Comparison of ENCODE assay signal across 8 cellular contexts in the genomic region with DNA sequence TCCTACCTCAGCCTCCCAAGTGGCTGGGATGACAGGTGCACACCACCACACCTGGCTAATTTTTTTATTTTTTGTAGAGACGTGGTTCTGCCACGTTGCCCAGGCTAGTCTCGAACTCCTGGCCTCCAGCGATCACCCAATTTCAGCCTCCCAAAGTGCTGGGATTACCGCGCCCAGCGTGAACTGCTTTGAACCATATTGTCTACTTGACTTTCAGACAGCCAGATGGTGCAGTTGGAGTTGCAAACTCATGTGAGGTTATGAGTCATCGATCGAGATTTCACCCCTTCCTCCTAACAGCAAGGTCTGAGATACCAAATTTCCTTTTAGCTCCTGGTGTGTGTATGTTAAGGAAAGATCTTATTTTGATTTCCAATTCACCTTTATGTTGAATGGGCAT. TPM values are rescaled to one million over a fixed set of nuclear protein-coding genes. Genes with fewer than 3 reads are reported as not detected.
DNase-seq lines count a peak whose midpoint lies in the region; ATAC-seq, FAIRE-seq and TF ChIP-seq lines count a peak whose summit lies in the region.
"Had no signal": no experiment of that assay in that cellular context is flagged by ENCODE, and none has a peak within 500 bp of the region (broad histone marks: within the 10 kb centered on the region; RNA-seq: fewer than 3 reads in every experiment).

No MANE protein-coding gene starts in this region.

- TF ChIP-seq CTCF in PC-9 (conservative IDR thresholded peaks at IDR 0.05): no peak

- peaks cover 15% of the 10 kb centered on the region for H3K79me2 ChIP-seq in PC-9 (ENCODE audit: low read depth)

- CTCF ChIA-PET in PC-9 (lab: Charles Lee): interaction anchor here (0.6 to 1.1 kb wide), 3 partner anchors 23 to 158 kb away, joined by 4 to 7 read pairs (median 5); no protein-coding TSS in a partner anchor

- no peak overlapping the region for H2AFZ ChIP-seq in PC-9

- intact Hi-C loops in PC-9 (cut with micrococcal nuclease; ENCODE audit: unreplicated experiment): loop anchor here (5.0 to 10.0 kb wide), 3 partner anchors 82 to 384 kb away; partner anchors contain the start of genes COLGALT1 and RPL18A

- H3K4me2 ChIP-seq in PC-9: 0 out of 2 replicates have a peak overlapping the region, but pooled peaks have one; percentile 3
- H3K4me2 ChIP-seq: KMS-11 had no signal

- POLR2A ChIA-PET in PC-9 (lab: Charles Lee; ENCODE audit: unreplicated experiment): no interaction called here

- H3K27ac ChIP-seq in PC-9: peak overlapping the region; percentile 54
- H3K27ac ChIP-seq: KMS-11 had no signal

- FAIRE-seq in GM12891 (lab: Jason Lieb, UNC): peak; percentile 33

- H3K4me1 ChIP-seq in PC-9 (replicated peaks; ENCODE audit: insufficient read depth): peaks cover 37% of the 10 kb centered on the region

- no peak for ATAC-seq in GM21381 (IDR thresholded peaks at IDR 0.05; ENCODE audit: unreplicated experiment)

- TF ChIP-seq POLR2A in GM12891 (IDR thresholded peaks at IDR 0.05; ENCODE audit: low read depth, low read length): no peak

- H3K27me3 ChIP-seq in PC-9 (ENCODE audit: insufficient read depth, low read depth): no peaks in the 10 kb centered on the region

- no peak overlapping the region for H3K4me3 ChIP-seq in PC-9

- H3K9me3 ChIP-seq in PC-9 (ENCODE audit: insufficient read depth, low read depth): no peaks in the 10 kb centered on the region

- no peaks in the 10 kb centered on the region for H3K9me2 ChIP-seq in PC-9 (ENCODE audit: insufficient read depth)

- no peak for DNase-seq in GM12891 (ENCODE audit: insufficient read length, low spot score)
- DNase-seq in PC-9: peak; percentile 57 to 87
- peak; percentile 63 for DNase-seq in glomerular endothelial cell (ENCODE audit: extremely low read depth, low read depth, low spot score)
- no peak for DNase-seq in NCI-H1436 treated with DMSO at 0.1 percent for 48 hours (lab: John Stamatoyannopoulos, UW)
- DNase-seq in NCI-H2029 treated with DMSO at 0.1 percent for 48 hours (lab: John Stamatoyannopoulos, UW): no peak
- DNase-seq: activated CD8-positive, alpha-beta memory T cell treated with anti-CD3 and anti-CD28 coated beads for 24 hours had no signal

- H4K20me1 ChIP-seq in PC-9 (ENCODE audit: insufficient read depth): no peaks in the 10 kb centered on the region

- H3K36me3 ChIP-seq in PC-9 (ENCODE audit: low read depth): no peaks in the 10 kb centered on the region

- H3F3A ChIP-seq in PC-9 (ENCODE audit: insufficient read depth, low read depth): peaks cover 28% of the 10 kb centered on the region

- no TSS peak for BruUV-seq in PC-9 (replicated peaks; lab: Mats Ljungman, UMichigan)

TF ChIP-seq in GM12891, 5 proteins besides CTCF, POLR2A, EP300 and RAD21:
- TF ChIP-seq SPI1 (IDR thresholded peaks at IDR 0.05; ENCODE audit: low read depth, low read length) (no peak), PAX5 (IDR thresholded peaks at IDR 0.05; ENCODE audit: insufficient read depth, low read length, severe bottlenecking) (no peak), POLR2AphosphoS5 (IDR thresholded peaks at IDR 0.05; ENCODE audit: low read depth, low read length) (no peak), TAF1 (IDR thresholded peaks at IDR 0.05; ENCODE audit: low read depth, low read length) (no peak), POU2F2 (IDR thresholded peaks at IDR 0.05; ENCODE audit: low read depth, low read length) (no peak)

RNA-seq across cellular contexts. Expression of gene SLC27A1, which starts 2.7 kb away (rescaled TPM):
- 1.6 TPM for polyA plus RNA-seq in GM12891 (2012; ENCODE audit: low read depth, missing spikeins)
- total RNA-seq in PC-9 (2021): 30.8 and 40.2 TPM in 2 replicates
- total RNA-seq in glomerular endothelial cell: 24.6 and 29.5 TPM in 2 replicates

RNA-seq across cellular contexts. Expression of gene NXNL1, which starts 12.3 kb away (rescaled TPM):
- not detected for polyA plus RNA-seq in GM12891 (2012; ENCODE audit: low read depth, missing spikeins)
- not detected in 2 replicates for total RNA-seq in PC-9 (2021)
- not detected in 2 replicates for total RNA-seq in glomerular endothelial cell

RNA-seq across cellular contexts. Expression of gene TMEM221, which starts 24.6 kb away (rescaled TPM):
- polyA plus RNA-seq in GM12891 (2012; ENCODE audit: low read depth, missing spikeins): 0.05 TPM
- total RNA-seq in PC-9 (2021) (2.0 and 3.9 TPM in 2 replicates), glomerular endothelial cell (0.06 and 0.39 TPM in 2 replicates)

RNA-seq across cellular contexts. Expression of gene PGLS, which starts 38.4 kb away (rescaled TPM):
- 80.9 TPM for polyA plus RNA-seq in GM12891 (2012; ENCODE audit: low read depth, missing spikeins)
- total RNA-seq in PC-9 (2021) (175 and 290 TPM in 2 replicates), glomerular endothelial cell (168 and 179 TPM in 2 replicates)

RNA-seq across cellular contexts. Expression of gene MVB12A, which starts 53.2 kb away (rescaled TPM):
- polyA plus RNA-seq in GM12891 (2012; ENCODE audit: low read depth, missing spikeins): 23.3 TPM
- 58.1 and 80.0 TPM in 2 replicates for total RNA-seq in PC-9 (2021)
- 88.2 and 108 TPM in 2 replicates for total RNA-seq in glomerular endothelial cell

Comparison
In these comparisons a context has a peak if more than half of its experiments do, and no peak if none do; other contexts are left out.
1. DNase-seq: peak in PC-9 (2 of 2) and glomerular endothelial cell (single experiment); none in GM12891 (single experiment), NCI-H1436 treated with DMSO at 0.1 percent for 48 hours (single experiment) and NCI-H2029 treated with DMSO at 0.1 percent for 48 hours (single experiment).